In genomic region chr1:75265792-75266191, GRCh38 we compare ENCODE assay signal across 8 cellular contexts.
DNase-seq lines count a peak whose midpoint lies in the region; ATAC-seq and TF ChIP-seq lines count a peak whose summit lies in the region.

No MANE protein-coding gene starts in this region.

- ATAC-seq in GM19328 (IDR thresholded peaks at IDR 0.05; ENCODE audit: unreplicated experiment), result peak; percentile 62
- peak; percentile 85 for ATAC-seq in HG03354 (IDR thresholded peaks at IDR 0.05; ENCODE audit: poor library complexity, severe bottlenecking, unreplicated experiment)

- H3K4me1 Mint-ChIP-seq in nephron, result no peaks in the 10 kb centered on the region

- H3K9me3 Mint-ChIP-seq in nephron, result no peaks in the 10 kb centered on the region

- TF ChIP-seq CTCF in choroid plexus epithelial cell (conservative IDR thresholded peaks at IDR 0.05; ENCODE audit: low read depth, low read length), result peak; percentile 62
- TF ChIP-seq CTCF in nephron (IDR thresholded peaks at IDR 0.05; ENCODE audit: unreplicated experiment in 3 of 3), result peak; percentile 60 to 78 (median 70)

- no peak overlapping the region for H3K27ac Mint-ChIP-seq in nephron

- H3K4me3 Mint-ChIP-seq in nephron, result no peak overlapping the region

- H3K27me3 Mint-ChIP-seq in nephron (ENCODE audit: low read depth), result no peaks in the 10 kb centered on the region

- DNase-seq in DMS153 (lab: John Stamatoyannopoulos, UW), result peak; percentile 41
- peak; percentile 75 for DNase-seq in NCI-H510A treated with DMSO at 0.1 percent for 48 hours (lab: John Stamatoyannopoulos, UW)
- peak; percentile 62 for DNase-seq in choroid plexus epithelial cell (ENCODE audit: low read depth)
- no peak for DNase-seq in T-helper 9 cell
- DNase-seq in 8988T, result no peak

- no peak overlapping the region for H3K4me3 ChIP-seq in choroid plexus epithelial cell (ENCODE audit: low read depth, low read length)

- H3K36me3 Mint-ChIP-seq in nephron (ENCODE audit: low read depth), result peaks cover 4% of the 10 kb centered on the region

Comparison
In these comparisons a context has a peak if more than half of its experiments do, and no peak if none do; other contexts are left out.
1. DNase-seq: peak in DMS153 (single experiment), NCI-H510A treated with DMSO at 0.1 percent for 48 hours (single experiment) and choroid plexus epithelial cell (single experiment); none in T-helper 9 cell (single experiment) and 8988T (single experiment).